1 cellular context compared by ENCODE assay signal in genomic region chr9:128685636-128686489, GRCh38.
A peak's percentile ranks its signal among the peaks of the same experiment; 100 is the strongest.
TF ChIP-seq lines count a peak whose summit lies in the region.

No MANE protein-coding gene starts in this region.

TF ChIP-seq in GM12878, 131 proteins besides CTCF, POLR2A, EP300 and RAD21 (continues in another document):
- TF ChIP-seq BHLHE40 (IDR thresholded peaks at IDR 0.05; ENCODE audit: borderline replicate concordance in 1 of 2, low read depth in 2 of 2, low read length in 1 of 2) = peak in 1 of 2 experiments; percentile 37; a peak in 1 of 4 replicates
- TF ChIP-seq SUZ12 (IDR thresholded peaks at IDR 0.05; ENCODE audit: unreplicated experiment) = no peak
- TF ChIP-seq, protein P1, sequence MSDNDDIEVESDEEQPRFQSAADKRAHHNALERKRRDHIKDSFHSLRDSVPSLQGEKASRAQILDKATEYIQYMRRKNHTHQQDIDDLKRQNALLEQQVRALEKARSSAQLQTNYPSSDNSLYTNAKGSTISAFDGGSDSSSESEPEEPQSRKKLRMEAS (IDR thresholded peaks at IDR 0.05; ENCODE audit: low read depth, low read length) = no peak
- peak; percentile 87 for TF ChIP-seq NBN (IDR thresholded peaks at IDR 0.05)
- no peak for TF ChIP-seq BCL11A (IDR thresholded peaks at IDR 0.05; ENCODE audit: low read depth, low read length)
- TF ChIP-seq KAT2A (conservative IDR thresholded peaks at IDR 0.05; ENCODE audit: control insufficient read depth, low read depth, low read length) = no peak
- no peak for TF ChIP-seq KDM1A (IDR thresholded peaks at IDR 0.05; ENCODE audit: borderline replicate concordance)
- no peak for TF ChIP-seq EGR1 (IDR thresholded peaks at IDR 0.05; ENCODE audit: borderline replicate concordance in 1 of 2, low read depth in 2 of 2, low read length in 2 of 2)
- 0 out of 2 replicates have a peak, but pooled peaks have one; percentile 30 for TF ChIP-seq ATF7 (IDR thresholded peaks at IDR 0.05; ENCODE audit: low read depth)
- no peak for TF ChIP-seq E4F1 (IDR thresholded peaks at IDR 0.05; ENCODE audit: borderline replicate concordance, partially characterized antibody)
- TF ChIP-seq ZNF274 (IDR thresholded peaks at IDR 0.05; ENCODE audit: insufficient read depth, insufficient read length) = no peak
- no peak for TF ChIP-seq SMC3 (IDR thresholded peaks at IDR 0.05; ENCODE audit: borderline replicate concordance, low read length)
- TF ChIP-seq ESRRA (IDR thresholded peaks at IDR 0.05; ENCODE audit: low read length) = no peak
- TF ChIP-seq MYB (IDR thresholded peaks at IDR 0.05; ENCODE audit: borderline replicate concordance, low read depth, low read length) = no peak
- TF ChIP-seq SUPT20H (IDR thresholded peaks at IDR 0.05; ENCODE audit: borderline replicate concordance, control insufficient read depth, low read depth, low read length) = no peak
- TF ChIP-seq, protein P2, sequence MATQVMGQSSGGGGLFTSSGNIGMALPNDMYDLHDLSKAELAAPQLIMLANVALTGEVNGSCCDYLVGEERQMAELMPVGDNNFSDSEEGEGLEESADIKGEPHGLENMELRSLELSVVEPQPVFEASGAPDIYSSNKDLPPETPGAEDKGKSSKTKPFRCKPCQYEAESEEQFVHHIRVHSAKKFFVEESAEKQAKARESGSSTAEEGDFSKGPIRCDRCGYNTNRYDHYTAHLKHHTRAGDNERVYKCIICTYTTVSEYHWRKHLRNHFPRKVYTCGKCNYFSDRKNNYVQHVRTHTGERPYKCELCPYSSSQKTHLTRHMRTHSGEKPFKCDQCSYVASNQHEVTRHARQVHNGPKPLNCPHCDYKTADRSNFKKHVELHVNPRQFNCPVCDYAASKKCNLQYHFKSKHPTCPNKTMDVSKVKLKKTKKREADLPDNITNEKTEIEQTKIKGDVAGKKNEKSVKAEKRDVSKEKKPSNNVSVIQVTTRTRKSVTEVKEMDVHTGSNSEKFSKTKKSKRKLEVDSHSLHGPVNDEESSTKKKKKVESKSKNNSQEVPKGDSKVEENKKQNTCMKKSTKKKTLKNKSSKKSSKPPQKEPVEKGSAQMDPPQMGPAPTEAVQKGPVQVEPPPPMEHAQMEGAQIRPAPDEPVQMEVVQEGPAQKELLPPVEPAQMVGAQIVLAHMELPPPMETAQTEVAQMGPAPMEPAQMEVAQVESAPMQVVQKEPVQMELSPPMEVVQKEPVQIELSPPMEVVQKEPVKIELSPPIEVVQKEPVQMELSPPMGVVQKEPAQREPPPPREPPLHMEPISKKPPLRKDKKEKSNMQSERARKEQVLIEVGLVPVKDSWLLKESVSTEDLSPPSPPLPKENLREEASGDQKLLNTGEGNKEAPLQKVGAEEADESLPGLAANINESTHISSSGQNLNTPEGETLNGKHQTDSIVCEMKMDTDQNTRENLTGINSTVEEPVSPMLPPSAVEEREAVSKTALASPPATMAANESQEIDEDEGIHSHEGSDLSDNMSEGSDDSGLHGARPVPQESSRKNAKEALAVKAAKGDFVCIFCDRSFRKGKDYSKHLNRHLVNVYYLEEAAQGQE (IDR thresholded peaks at IDR 0.05; ENCODE audit: low read depth, low read length) = no peak
- TF ChIP-seq, protein P3, sequence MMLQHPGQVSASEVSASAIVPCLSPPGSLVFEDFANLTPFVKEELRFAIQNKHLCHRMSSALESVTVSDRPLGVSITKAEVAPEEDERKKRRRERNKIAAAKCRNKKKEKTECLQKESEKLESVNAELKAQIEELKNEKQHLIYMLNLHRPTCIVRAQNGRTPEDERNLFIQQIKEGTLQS (IDR thresholded peaks at IDR 0.05; ENCODE audit: borderline replicate concordance, extremely low read depth, low read depth, low read length) = no peak
- TF ChIP-seq SMAD1 (IDR thresholded peaks at IDR 0.05; ENCODE audit: low read depth, partially characterized antibody) = no peak
- no peak for TF ChIP-seq CREM (IDR thresholded peaks at IDR 0.05; ENCODE audit: low read depth)
- TF ChIP-seq, protein P4, sequence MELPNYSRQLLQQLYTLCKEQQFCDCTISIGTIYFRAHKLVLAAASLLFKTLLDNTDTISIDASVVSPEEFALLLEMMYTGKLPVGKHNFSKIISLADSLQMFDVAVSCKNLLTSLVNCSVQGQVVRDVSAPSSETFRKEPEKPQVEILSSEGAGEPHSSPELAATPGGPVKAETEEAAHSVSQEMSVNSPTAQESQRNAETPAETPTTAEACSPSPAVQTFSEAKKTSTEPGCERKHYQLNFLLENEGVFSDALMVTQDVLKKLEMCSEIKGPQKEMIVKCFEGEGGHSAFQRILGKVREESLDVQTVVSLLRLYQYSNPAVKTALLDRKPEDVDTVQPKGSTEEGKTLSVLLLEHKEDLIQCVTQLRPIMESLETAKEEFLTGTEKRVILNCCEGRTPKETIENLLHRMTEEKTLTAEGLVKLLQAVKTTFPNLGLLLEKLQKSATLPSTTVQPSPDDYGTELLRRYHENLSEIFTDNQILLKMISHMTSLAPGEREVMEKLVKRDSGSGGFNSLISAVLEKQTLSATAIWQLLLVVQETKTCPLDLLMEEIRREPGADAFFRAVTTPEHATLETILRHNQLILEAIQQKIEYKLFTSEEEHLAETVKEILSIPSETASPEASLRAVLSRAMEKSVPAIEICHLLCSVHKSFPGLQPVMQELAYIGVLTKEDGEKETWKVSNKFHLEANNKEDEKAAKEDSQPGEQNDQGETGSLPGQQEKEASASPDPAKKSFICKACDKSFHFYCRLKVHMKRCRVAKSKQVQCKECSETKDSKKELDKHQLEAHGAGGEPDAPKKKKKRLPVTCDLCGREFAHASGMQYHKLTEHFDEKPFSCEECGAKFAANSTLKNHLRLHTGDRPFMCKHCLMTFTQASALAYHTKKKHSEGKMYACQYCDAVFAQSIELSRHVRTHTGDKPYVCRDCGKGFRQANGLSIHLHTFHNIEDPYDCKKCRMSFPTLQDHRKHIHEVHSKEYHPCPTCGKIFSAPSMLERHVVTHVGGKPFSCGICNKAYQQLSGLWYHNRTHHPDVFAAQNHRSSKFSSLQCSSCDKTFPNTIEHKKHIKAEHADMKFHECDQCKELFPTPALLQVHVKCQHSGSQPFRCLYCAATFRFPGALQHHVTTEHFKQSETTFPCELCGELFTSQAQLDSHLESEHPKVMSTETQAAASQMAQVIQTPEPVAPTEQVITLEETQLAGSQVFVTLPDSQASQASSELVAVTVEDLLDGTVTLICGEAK (IDR thresholded peaks at IDR 0.05; ENCODE audit: borderline replicate concordance) = no peak
- no peak for TF ChIP-seq MTA3 (IDR thresholded peaks at IDR 0.05; ENCODE audit: borderline replicate concordance, low read length)
- no peak for TF ChIP-seq FOS (IDR thresholded peaks at IDR 0.05; ENCODE audit: borderline replicate concordance, extremely low read depth, insufficient read length)
- peak; percentile 72 for TF ChIP-seq FOXK2 (IDR thresholded peaks at IDR 0.05)
- TF ChIP-seq ZNF207 (IDR thresholded peaks at IDR 0.05; ENCODE audit: borderline replicate concordance) = no peak
- TF ChIP-seq PAX5 (IDR thresholded peaks at IDR 0.05; ENCODE audit: borderline replicate concordance, low read depth, low read length) = peak; percentile 55; the same call in 1 of the 2 replicates
- no peak for TF ChIP-seq ATF2 (IDR thresholded peaks at IDR 0.05; ENCODE audit: low read length)
- TF ChIP-seq ZNF384 (IDR thresholded peaks at IDR 0.05; ENCODE audit: borderline replicate concordance, low read depth, low read length) = no peak
- TF ChIP-seq IRF4 (IDR thresholded peaks at IDR 0.05; ENCODE audit: low read depth, low read length) = no peak
- no peak for TF ChIP-seq NFYA (IDR thresholded peaks at IDR 0.05; ENCODE audit: borderline replicate concordance, low read depth, low read length)
- TF ChIP-seq PRDM15 (CRISPR knock-in tag; IDR thresholded peaks at IDR 0.05) = no peak
- TF ChIP-seq CEBPB (IDR thresholded peaks at IDR 0.05; ENCODE audit: borderline replicate concordance in 1 of 2, low read depth in 2 of 2, low read length in 2 of 2) = no peak
- TF ChIP-seq E2F8 (IDR thresholded peaks at IDR 0.05; ENCODE audit: low read depth, partially characterized antibody) = no peak
- TF ChIP-seq MXI1 (IDR thresholded peaks at IDR 0.05; ENCODE audit: low read depth, low read length) = 0 out of 2 replicates have a peak, but pooled peaks have one; percentile 11
- TF ChIP-seq, protein P5, sequence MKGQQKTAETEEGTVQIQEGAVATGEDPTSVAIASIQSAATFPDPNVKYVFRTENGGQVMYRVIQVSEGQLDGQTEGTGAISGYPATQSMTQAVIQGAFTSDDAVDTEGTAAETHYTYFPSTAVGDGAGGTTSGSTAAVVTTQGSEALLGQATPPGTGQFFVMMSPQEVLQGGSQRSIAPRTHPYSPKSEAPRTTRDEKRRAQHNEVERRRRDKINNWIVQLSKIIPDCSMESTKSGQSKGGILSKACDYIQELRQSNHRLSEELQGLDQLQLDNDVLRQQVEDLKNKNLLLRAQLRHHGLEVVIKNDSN (IDR thresholded peaks at IDR 0.05; ENCODE audit: borderline replicate concordance, extremely low read length, insufficient read depth, low read depth, low read length) = no peak
- TF ChIP-seq, protein P6, sequence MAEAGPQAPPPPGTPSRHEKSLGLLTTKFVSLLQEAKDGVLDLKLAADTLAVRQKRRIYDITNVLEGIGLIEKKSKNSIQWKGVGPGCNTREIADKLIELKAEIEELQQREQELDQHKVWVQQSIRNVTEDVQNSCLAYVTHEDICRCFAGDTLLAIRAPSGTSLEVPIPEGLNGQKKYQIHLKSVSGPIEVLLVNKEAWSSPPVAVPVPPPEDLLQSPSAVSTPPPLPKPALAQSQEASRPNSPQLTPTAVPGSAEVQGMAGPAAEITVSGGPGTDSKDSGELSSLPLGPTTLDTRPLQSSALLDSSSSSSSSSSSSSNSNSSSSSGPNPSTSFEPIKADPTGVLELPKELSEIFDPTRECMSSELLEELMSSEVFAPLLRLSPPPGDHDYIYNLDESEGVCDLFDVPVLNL (IDR thresholded peaks at IDR 0.05; ENCODE audit: low read depth, low read length) = no peak
